In the genomic region with DNA sequence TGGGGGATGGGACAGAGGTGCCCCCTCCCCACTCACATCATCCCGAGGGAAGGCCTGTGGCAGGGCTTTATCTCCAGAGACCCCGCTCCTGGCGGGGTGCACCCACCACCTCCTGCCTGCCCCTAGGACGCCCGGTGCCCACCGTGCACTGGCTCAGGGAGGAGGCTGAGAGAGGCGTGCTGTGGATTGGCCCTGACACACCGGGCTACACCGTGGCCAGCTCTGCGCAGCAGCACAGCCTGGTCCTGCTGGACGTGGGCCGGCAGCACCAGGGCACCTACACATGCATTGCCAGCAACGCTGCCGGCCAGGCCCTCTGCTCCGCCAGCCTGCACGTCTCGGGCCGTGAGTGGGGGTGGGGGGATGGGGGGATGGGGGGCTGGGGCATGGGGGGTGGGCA, we compare ENCODE assay signal across 1 cellular context.
TF ChIP-seq lines count a peak whose summit lies in the region.

No MANE protein-coding gene starts in this region.

TF ChIP-seq in GM23338, 12 proteins besides CTCF, POLR2A, EP300 and RAD21:
- TF ChIP-seq, protein P1, sequence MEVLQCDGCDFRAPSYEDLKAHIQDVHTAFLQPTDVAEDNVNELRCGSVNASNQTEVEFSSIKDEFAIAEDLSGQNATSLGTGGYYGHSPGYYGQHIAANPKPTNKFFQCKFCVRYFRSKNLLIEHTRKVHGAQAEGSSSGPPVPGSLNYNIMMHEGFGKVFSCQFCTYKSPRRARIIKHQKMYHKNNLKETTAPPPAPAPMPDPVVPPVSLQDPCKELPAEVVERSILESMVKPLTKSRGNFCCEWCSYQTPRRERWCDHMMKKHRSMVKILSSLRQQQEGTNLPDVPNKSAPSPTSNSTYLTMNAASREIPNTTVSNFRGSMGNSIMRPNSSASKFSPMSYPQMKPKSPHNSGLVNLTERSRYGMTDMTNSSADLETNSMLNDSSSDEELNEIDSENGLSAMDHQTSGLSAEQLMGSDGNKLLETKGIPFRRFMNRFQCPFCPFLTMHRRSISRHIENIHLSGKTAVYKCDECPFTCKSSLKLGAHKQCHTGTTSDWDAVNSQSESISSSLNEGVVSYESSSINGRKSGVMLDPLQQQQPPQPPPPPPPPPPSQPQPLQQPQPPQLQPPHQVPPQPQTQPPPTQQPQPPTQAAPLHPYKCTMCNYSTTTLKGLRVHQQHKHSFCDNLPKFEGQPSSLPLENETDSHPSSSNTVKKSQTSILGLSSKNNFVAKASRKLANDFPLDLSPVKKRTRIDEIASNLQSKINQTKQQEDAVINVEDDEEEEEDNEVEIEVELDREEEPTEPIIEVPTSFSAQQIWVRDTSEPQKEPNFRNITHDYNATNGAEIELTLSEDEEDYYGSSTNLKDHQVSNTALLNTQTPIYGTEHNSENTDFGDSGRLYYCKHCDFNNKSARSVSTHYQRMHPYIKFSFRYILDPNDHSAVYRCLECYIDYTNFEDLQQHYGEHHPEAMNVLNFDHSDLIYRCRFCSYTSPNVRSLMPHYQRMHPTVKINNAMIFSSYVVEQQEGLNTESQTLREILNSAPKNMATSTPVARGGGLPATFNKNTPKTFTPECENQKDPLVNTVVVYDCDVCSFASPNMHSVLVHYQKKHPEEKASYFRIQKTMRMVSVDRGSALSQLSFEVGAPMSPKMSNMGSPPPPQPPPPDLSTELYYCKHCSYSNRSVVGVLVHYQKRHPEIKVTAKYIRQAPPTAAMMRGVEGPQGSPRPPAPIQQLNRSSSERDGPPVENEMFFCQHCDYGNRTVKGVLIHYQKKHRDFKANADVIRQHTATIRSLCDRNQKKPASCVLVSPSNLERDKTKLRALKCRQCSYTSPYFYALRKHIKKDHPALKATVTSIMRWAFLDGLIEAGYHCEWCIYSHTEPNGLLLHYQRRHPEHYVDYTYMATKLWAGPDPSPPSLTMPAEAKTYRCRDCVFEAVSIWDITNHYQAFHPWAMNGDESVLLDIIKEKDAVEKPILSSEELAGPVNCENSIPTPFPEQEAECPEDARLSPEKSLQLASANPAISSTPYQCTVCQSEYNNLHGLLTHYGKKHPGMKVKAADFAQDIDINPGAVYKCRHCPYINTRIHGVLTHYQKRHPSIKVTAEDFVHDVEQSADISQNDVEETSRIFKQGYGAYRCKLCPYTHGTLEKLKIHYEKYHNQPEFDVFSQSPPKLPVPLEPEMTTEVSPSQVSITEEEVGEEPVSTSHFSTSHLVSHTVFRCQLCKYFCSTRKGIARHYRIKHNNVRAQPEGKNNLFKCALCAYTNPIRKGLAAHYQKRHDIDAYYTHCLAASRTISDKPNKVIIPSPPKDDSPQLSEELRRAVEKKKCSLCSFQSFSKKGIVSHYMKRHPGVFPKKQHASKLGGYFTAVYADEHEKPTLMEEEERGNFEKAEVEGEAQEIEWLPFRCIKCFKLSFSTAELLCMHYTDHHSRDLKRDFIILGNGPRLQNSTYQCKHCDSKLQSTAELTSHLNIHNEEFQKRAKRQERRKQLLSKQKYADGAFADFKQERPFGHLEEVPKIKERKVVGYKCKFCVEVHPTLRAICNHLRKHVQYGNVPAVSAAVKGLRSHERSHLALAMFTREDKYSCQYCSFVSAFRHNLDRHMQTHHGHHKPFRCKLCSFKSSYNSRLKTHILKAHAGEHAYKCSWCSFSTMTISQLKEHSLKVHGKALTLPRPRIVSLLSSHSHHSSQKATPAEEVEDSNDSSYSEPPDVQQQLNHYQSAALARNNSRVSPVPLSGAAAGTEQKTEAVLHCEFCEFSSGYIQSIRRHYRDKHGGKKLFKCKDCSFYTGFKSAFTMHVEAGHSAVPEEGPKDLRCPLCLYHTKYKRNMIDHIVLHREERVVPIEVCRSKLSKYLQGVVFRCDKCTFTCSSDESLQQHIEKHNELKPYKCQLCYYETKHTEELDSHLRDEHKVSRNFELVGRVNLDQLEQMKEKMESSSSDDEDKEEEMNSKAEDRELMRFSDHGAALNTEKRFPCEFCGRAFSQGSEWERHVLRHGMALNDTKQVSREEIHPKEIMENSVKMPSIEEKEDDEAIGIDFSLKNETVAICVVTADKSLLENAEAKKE (CRISPR knock-in tag; IDR thresholded peaks at IDR 0.05), result no peak
- TF ChIP-seq ZNF331 (CRISPR knock-in tag; IDR thresholded peaks at IDR 0.05; ENCODE audit: low read depth) (no peak), STAT1 (IDR thresholded peaks at IDR 0.05; ENCODE audit: unreplicated experiment) (no peak), EZH2phosphoT487 (IDR thresholded peaks at IDR 0.05; ENCODE audit: unreplicated experiment) (no peak), JUNB (IDR thresholded peaks at IDR 0.05; ENCODE audit: unreplicated experiment) (no peak), CREB1 (CRISPR knock-in tag; IDR thresholded peaks at IDR 0.05; ENCODE audit: low read depth) (no peak), POLR2AphosphoS5 (IDR thresholded peaks at IDR 0.05; ENCODE audit: low read depth) (no peak), ZNF114 (CRISPR knock-in tag; IDR thresholded peaks at IDR 0.05) (no peak), NANOG (IDR thresholded peaks at IDR 0.05; ENCODE audit: borderline replicate concordance) (no peak), EZH2 (IDR thresholded peaks at IDR 0.05; ENCODE audit: low read depth, unreplicated experiment) (no peak)
- TF ChIP-seq, protein P2, sequence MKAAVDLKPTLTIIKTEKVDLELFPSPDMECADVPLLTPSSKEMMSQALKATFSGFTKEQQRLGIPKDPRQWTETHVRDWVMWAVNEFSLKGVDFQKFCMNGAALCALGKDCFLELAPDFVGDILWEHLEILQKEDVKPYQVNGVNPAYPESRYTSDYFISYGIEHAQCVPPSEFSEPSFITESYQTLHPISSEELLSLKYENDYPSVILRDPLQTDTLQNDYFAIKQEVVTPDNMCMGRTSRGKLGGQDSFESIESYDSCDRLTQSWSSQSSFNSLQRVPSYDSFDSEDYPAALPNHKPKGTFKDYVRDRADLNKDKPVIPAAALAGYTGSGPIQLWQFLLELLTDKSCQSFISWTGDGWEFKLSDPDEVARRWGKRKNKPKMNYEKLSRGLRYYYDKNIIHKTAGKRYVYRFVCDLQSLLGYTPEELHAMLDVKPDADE (IDR thresholded peaks at IDR 0.05), result no peak
- TF ChIP-seq, protein P3, sequence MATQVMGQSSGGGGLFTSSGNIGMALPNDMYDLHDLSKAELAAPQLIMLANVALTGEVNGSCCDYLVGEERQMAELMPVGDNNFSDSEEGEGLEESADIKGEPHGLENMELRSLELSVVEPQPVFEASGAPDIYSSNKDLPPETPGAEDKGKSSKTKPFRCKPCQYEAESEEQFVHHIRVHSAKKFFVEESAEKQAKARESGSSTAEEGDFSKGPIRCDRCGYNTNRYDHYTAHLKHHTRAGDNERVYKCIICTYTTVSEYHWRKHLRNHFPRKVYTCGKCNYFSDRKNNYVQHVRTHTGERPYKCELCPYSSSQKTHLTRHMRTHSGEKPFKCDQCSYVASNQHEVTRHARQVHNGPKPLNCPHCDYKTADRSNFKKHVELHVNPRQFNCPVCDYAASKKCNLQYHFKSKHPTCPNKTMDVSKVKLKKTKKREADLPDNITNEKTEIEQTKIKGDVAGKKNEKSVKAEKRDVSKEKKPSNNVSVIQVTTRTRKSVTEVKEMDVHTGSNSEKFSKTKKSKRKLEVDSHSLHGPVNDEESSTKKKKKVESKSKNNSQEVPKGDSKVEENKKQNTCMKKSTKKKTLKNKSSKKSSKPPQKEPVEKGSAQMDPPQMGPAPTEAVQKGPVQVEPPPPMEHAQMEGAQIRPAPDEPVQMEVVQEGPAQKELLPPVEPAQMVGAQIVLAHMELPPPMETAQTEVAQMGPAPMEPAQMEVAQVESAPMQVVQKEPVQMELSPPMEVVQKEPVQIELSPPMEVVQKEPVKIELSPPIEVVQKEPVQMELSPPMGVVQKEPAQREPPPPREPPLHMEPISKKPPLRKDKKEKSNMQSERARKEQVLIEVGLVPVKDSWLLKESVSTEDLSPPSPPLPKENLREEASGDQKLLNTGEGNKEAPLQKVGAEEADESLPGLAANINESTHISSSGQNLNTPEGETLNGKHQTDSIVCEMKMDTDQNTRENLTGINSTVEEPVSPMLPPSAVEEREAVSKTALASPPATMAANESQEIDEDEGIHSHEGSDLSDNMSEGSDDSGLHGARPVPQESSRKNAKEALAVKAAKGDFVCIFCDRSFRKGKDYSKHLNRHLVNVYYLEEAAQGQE (IDR thresholded peaks at IDR 0.05; ENCODE audit: unreplicated experiment), result no peak
TF ChIP-seq in GM23338: peak in this region for 0.
